In genomic region chr2:209523041-209523740, GRCh38 we compare ENCODE assay signal across 21 cellular contexts.
A peak's percentile ranks its signal among the peaks of the same experiment; 100 is the strongest.
DNase-seq lines count a peak whose midpoint lies in the region; ATAC-seq and TF ChIP-seq lines count a peak whose summit lies in the region.
"Had no signal": no experiment of that assay in that cellular context is flagged by ENCODE, and none has a peak within 500 bp of the region (broad histone marks: within the 10 kb centered on the region; RNA-seq: fewer than 3 reads in every experiment).

No MANE protein-coding gene starts in this region.

- H3K4me1 Mint-ChIP-seq in activated B cell treated with CpG ODN at 0.5 μM for 24 hours (peaks cover 48% of the 10 kb centered on the region), MCF 10A (ENCODE audit: insufficient read depth, unreplicated experiment) (peaks cover 6% of the 10 kb centered on the region)

- no peak for TF ChIP-seq POLR2A in thyroid gland (IDR thresholded peaks at IDR 0.05)

- no peaks in the 10 kb centered on the region for H3K27me3 Mint-ChIP-seq in activated B cell treated with CpG ODN at 0.5 μM for 24 hours
- no peaks in the 10 kb centered on the region for H3K27me3 Mint-ChIP-seq in MCF 10A (ENCODE audit: insufficient read depth, unreplicated experiment)
- H3K27me3 Mint-ChIP-seq: activated naive CD8-positive, alpha-beta T cell treated with anti-CD3 and anti-CD28 coated beads for 36 hours; naive thymus-derived CD4-positive, alpha-beta T cell had no signal

- H3K27me3 ChIP-seq in thyroid gland, result no peaks in the 10 kb centered on the region
- H3K27me3 ChIP-seq: body of pancreas, sigmoid colon had no signal

- WGBS in thyroid gland, 2 donors, result 83 to 88% methylated on average over 8 of the region's 8 CpGs

- H3K4me3 ChIP-seq in thyroid gland (replicated peaks in 1 of 3), result no peak overlapping the region
- H3K4me3 ChIP-seq: body of pancreas, sigmoid colon had no signal

- H3K9me3 ChIP-seq in thyroid gland, result no peaks in the 10 kb centered on the region
- H3K9me3 ChIP-seq: body of pancreas, sigmoid colon had no signal

- DNase-seq in NCI-H748 (lab: John Stamatoyannopoulos, UW; ENCODE audit: unreplicated experiment) (peak; percentile 37), NCI-H748 treated with DMSO at 0.1 percent for 48 hours (lab: John Stamatoyannopoulos, UW) (no peak), activated B cell treated with CpG ODN at 0.5 μM for 24 hours (no peak), midbrain (lab: John Stamatoyannopoulos, UW) (peak; percentile 14), thyroid gland (no peak), DMS114 treated with DMSO at 0.1 percent for 48 hours (lab: John Stamatoyannopoulos, UW; ENCODE audit: unreplicated experiment) (no peak), MCF 10A (ENCODE audit: unreplicated experiment) (no peak), inferior parietal cortex (ENCODE audit: extremely low spot score) (no peak)
- DNase-seq: activated CD4-positive, alpha-beta T cell treated with anti-CD3 and anti-CD28 coated beads, Interleukin-2, amount 50 U/mL, for 1 hour; activated naive CD8-positive, alpha-beta T cell treated with anti-CD3 and anti-CD28 coated beads for 36 hours; body of pancreas; DMS153; HCEC 1CT; mesendoderm; MM.1S; naive thymus-derived CD4-positive, alpha-beta T cell; NCI-H187 treated with DMSO at 0.1 percent for 48 hours; NCI-H446 treated with DMSO at 0.1 percent for 48 hours; sigmoid colon had no signal

- H3K27ac ChIP-seq in thyroid gland, result peak overlapping the region; percentile 20 to 67 (median 36)
- H3K27ac ChIP-seq: body of pancreas, sigmoid colon, VCaP had no signal

- intact Hi-C loops in activated B cell treated with CpG ODN at 0.5 μM for 24 hours (cut with micrococcal nuclease) (loop anchor here (1.0 to 10.0 kb wide), 5 partner anchors 8 to 1538 kb away; partner anchors contain the start of genes IDH1, KANSL1L and LANCL1), thyroid gland (cut with DNase I) (no loop called here), MCF 10A (cut with micrococcal nuclease) (no loop called here)

- no peaks in the 10 kb centered on the region for H3K36me3 ChIP-seq in thyroid gland
- H3K36me3 ChIP-seq: sigmoid colon had no signal

- H3K36me3 Mint-ChIP-seq in activated B cell treated with CpG ODN at 0.5 μM for 24 hours (ENCODE audit: low read depth) (no peaks in the 10 kb centered on the region), MCF 10A (ENCODE audit: insufficient read depth, unreplicated experiment) (no peaks in the 10 kb centered on the region)
- H3K36me3 Mint-ChIP-seq: naive thymus-derived CD4-positive, alpha-beta T cell had no signal

- H3K4me3 Mint-ChIP-seq in activated B cell treated with CpG ODN at 0.5 μM for 24 hours (no peak overlapping the region), MCF 10A (ENCODE audit: unreplicated experiment) (no peak overlapping the region)
- H3K4me3 Mint-ChIP-seq: activated naive CD8-positive, alpha-beta T cell treated with anti-CD3 and anti-CD28 coated beads for 36 hours; naive thymus-derived CD4-positive, alpha-beta T cell had no signal

- H3K27ac Mint-ChIP-seq in activated B cell treated with CpG ODN at 0.5 μM for 24 hours (peak overlapping the region; percentile 51), MCF 10A (ENCODE audit: low read depth, unreplicated experiment) (no peak overlapping the region)
- H3K27ac Mint-ChIP-seq: activated naive CD8-positive, alpha-beta T cell treated with anti-CD3 and anti-CD28 coated beads for 36 hours; activated T-helper 2 cell treated with anti-CD3 and anti-CD28 coated beads, Interferon-gamma antibody, Interleukin-2, Interleukin-4, amounts not matched to agents 10 μg/mL and 5 μg/mL and 100 μg/mL, durations not matched to agents 14 hours and 24 hours and 36 hours; naive thymus-derived CD4-positive, alpha-beta T cell had no signal

- peaks cover 27 to 31% of the 10 kb centered on the region in 2 donors for H3K4me1 ChIP-seq in thyroid gland

- no peaks in the 10 kb centered on the region for H3K9me3 Mint-ChIP-seq in activated B cell treated with CpG ODN at 0.5 μM for 24 hours
- H3K9me3 Mint-ChIP-seq in MCF 10A (ENCODE audit: unreplicated experiment), result no peaks in the 10 kb centered on the region
- H3K9me3 Mint-ChIP-seq: activated naive CD8-positive, alpha-beta T cell treated with anti-CD3 and anti-CD28 coated beads for 36 hours; activated T-helper 2 cell treated with anti-CD3 and anti-CD28 coated beads, Interferon-gamma antibody, Interleukin-2, Interleukin-4, amounts not matched to agents 10 μg/mL and 5 μg/mL and 100 μg/mL, durations not matched to agents 14 hours and 24 hours and 36 hours; naive thymus-derived CD4-positive, alpha-beta T cell had no signal

- BruUV-seq in MCF 10A (replicated peaks; lab: Mats Ljungman, UMichigan), result no TSS peak

- ATAC-seq in activated B cell treated with CpG ODN at 0.5 μM for 24 hours (ENCODE audit: low read depth), result no peak
- ATAC-seq: body of pancreas; naive thymus-derived CD4-positive, alpha-beta T cell had no signal

- POLR2A ChIA-PET in activated B cell treated with CpG ODN at 0.5 μM for 24 hours (lab: Charles Lee), result interaction anchor here (0.6 kb wide), 1 partner anchor 953 kb away, joined by 3 read pairs; no protein-coding TSS in a partner anchor
- POLR2A ChIA-PET in MCF 10A (lab: Yijun Ruan, JAX), result no interaction called here

- no peak for TF ChIP-seq CTCF in activated B cell treated with CpG ODN at 0.5 μM for 24 hours (IDR thresholded peaks at IDR 0.05)
- TF ChIP-seq CTCF in thyroid gland (IDR thresholded peaks at IDR 0.05), result no peak
- TF ChIP-seq CTCF in MCF 10A (IDR thresholded peaks at IDR 0.05; ENCODE audit: unreplicated experiment), result no peak

- CTCF ChIA-PET in activated B cell treated with CpG ODN at 0.5 μM for 24 hours (lab: Charles Lee) (interaction anchor here (2.0 to 2.5 kb wide), 2 partner anchors 99 to 189 kb away, joined by 4 to 10 read pairs; partner anchors contain the start of gene MAP2), MCF 10A (lab: Yijun Ruan, JAX) (interaction anchor here (0.6 to 1.0 kb wide), 2 partner anchors 97 to 345 kb away, joined by 3 read pairs; no protein-coding TSS in a partner anchor)

Comparison
In these comparisons a context has a peak if more than half of its experiments do, and no peak if none do; other contexts are left out.
1. DNase-seq: peak in NCI-H748 (single experiment) and midbrain (single experiment); none in NCI-H748 treated with DMSO at 0.1 percent for 48 hours (single experiment), activated B cell treated with CpG ODN at 0.5 μM for 24 hours (single experiment), thyroid gland (0 of 2), DMS114 treated with DMSO at 0.1 percent for 48 hours (single experiment), MCF 10A (single experiment) and inferior parietal cortex (single experiment).